ENCODE assay signal across 18 cellular contexts in the genomic region with DNA sequence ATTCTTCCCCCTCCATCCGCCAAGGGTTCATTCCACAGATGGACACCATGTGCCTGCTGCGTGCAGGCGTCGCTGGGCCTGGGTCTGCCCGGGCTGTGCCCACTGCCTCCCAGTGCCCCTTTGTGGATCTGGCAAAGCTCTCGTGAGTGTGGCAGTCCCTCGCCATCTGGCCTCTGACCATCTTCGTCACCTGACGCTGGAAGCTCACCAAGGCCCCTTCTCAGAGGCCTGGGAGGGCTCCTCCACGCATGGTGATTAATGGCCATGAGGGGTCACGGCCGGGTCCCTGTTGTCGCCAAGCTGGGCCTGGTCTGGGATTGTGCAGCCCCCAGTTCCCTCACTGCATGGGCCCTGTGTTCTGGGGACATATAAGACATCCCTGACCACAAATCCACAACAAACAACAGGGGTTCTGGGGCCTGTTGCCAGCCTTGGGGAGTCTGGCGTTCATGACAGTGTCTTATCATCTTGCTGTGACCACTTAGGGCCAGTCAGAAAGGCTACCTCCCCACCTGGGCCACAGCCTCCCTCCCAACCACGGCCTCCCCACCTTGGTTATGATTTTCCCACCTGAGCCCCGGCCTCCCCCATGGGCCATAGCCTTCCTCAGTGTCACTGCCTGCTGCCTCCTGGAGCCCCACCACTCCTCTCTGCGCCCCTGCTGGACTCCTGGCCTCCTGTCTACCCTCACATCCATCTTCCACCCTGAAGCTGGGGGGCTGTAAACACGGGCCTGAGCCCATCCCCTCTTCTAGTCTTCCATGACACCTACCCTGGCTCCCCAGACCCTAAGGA.
"Had no signal": no experiment of that assay in that cellular context is flagged by ENCODE, and none has a peak within 500 bp of the region (broad histone marks: within the 10 kb centered on the region; RNA-seq: fewer than 3 reads in every experiment).

No MANE protein-coding gene starts in this region.

- H3K4me3 Mint-ChIP-seq: activated CD4-positive, alpha-beta memory T cell treated with anti-CD3 and anti-CD28 coated beads, Interleukin-2, amount 10 ng/mL, durations not matched to agents 7 days and 5 days; activated naive CD8-positive, alpha-beta T cell; memory B cell; T-helper 1 cell treated with Interleukin-12 subunit alpha and Interleukin-12 subunit beta and Interleukin-4 antibody, amounts not matched to agents 30 μg/mL and 1 μg/mL, for 36 hours had no signal

- ATAC-seq: body of pancreas, esophagus mucosa, left ventricle myocardium superior had no signal

- H3K27me3 Mint-ChIP-seq: activated CD4-positive, alpha-beta memory T cell treated with anti-CD3 and anti-CD28 coated beads, Interleukin-2, amount 10 ng/mL, durations not matched to agents 7 days and 5 days had no signal

- H3K27ac ChIP-seq: body of pancreas, colonic mucosa, hepatocyte, skin epidermis had no signal

- H3K27me3 ChIP-seq: body of pancreas, colonic mucosa, hepatocyte had no signal

- DNase-seq: activated CD4-positive, alpha-beta memory T cell treated with anti-CD3 and anti-CD28 coated beads, Interleukin-2, amount 10 ng/mL, durations not matched to agents 7 days and 5 days; activated CD4-positive, alpha-beta T cell treated with anti-CD3 and anti-CD28 coated beads for 4 hours; activated gamma-delta T cell treated with Interleukin-2 at 50 U/mL for 16 hours; activated T-cell treated with anti-CD3 and anti-CD28 coated beads, Interleukin-2, amount 50 U/mL, for 48 hours; amniotic stem cell; body of pancreas; caudate nucleus; colonic mucosa; islet precursor cell; left ventricle myocardium superior; stimulated activated CD4-positive, alpha-beta T cell treated with anti-CD3 and anti-CD28 coated beads, Interleukin-4, amount 100 ng/mL, for 24 hours; stimulated activated naive CD4-positive, alpha-beta T cell treated with Interleukin-2 at 50 U/mL for 16 hours had no signal

- H3K36me3 Mint-ChIP-seq: activated naive CD8-positive, alpha-beta T cell; memory B cell had no signal

- H3K36me3 ChIP-seq: colonic mucosa had no signal

- H3K9me3 ChIP-seq: body of pancreas, colonic mucosa had no signal

- H3K4me1 Mint-ChIP-seq: activated CD4-positive, alpha-beta memory T cell treated with anti-CD3 and anti-CD28 coated beads, Interleukin-2, amount 10 ng/mL, durations not matched to agents 7 days and 5 days had no signal

- H3K4me1 ChIP-seq: colonic mucosa had no signal

- H3K9me3 Mint-ChIP-seq: activated CD4-positive, alpha-beta memory T cell treated with anti-CD3 and anti-CD28 coated beads, Interleukin-2, amount 10 ng/mL, durations not matched to agents 7 days and 5 days; memory B cell; T-helper 1 cell treated with Interleukin-12 subunit alpha and Interleukin-12 subunit beta and Interleukin-4 antibody, amounts not matched to agents 30 μg/mL and 1 μg/mL, for 36 hours had no signal

- H3K27ac Mint-ChIP-seq: activated CD4-positive, alpha-beta memory T cell treated with anti-CD3 and anti-CD28 coated beads, Interleukin-2, amount 10 ng/mL, durations not matched to agents 7 days and 5 days; activated naive CD8-positive, alpha-beta T cell; memory B cell; T-helper 1 cell treated with Interleukin-12 subunit alpha and Interleukin-12 subunit beta and Interleukin-4 antibody, amounts not matched to agents 30 μg/mL and 1 μg/mL, for 36 hours had no signal

- H3K4me3 ChIP-seq: body of pancreas, colonic mucosa, hepatocyte, skin epidermis had no signal
